In genomic region chr20:24651171-24651972, GRCh38 we compare ENCODE assay signal across 12 cellular contexts.
DNase-seq lines count a peak whose midpoint lies in the region; ATAC-seq, FAIRE-seq and TF ChIP-seq lines count a peak whose summit lies in the region.
"Had no signal": no experiment of that assay in that cellular context is flagged by ENCODE, and none has a peak within 500 bp of the region (broad histone marks: within the 10 kb centered on the region; RNA-seq: fewer than 3 reads in every experiment).

No MANE protein-coding gene starts in this region.

- no peaks in the 10 kb centered on the region for H4K20me1 ChIP-seq in HepG2 (ENCODE audit: insufficient read depth, low read length)
- H4K20me1 ChIP-seq in SK-N-SH (ENCODE audit: insufficient read depth) = no peaks in the 10 kb centered on the region

- TF ChIP-seq POLR2A in HepG2 (IDR thresholded peaks at IDR 0.05; ENCODE audit: insufficient read depth in 1 of 2, low read depth in 2 of 2, low read length in 2 of 2) = no peak
- no peak for TF ChIP-seq POLR2A in right lobe of liver (IDR thresholded peaks at IDR 0.05)

- DNase-seq in HepG2 (ENCODE audit: low spot score) (no peak), right lobe of liver (no peak), SK-N-SH (no peak), glomerular visceral epithelial cell (ENCODE audit: extremely low spot score) (peak; percentile 91), urothelium cell line (ENCODE audit: low spot score) (peak; percentile 70), NCI-H526 (lab: John Stamatoyannopoulos, UW) (no peak), right atrium auricular region (ENCODE audit: low spot score) (no peak), superior temporal gyrus (ENCODE audit: extremely low spot score) (no peak)
- DNase-seq: activated CD8-positive, alpha-beta T cell treated with anti-CD3 and anti-CD28 coated beads for 36 hours; effector CD8-positive, alpha-beta T cell; NCI-H526 treated with DMSO at 0.1 percent for 48 hours; T-cell had no signal

- H3K9me2 ChIP-seq in SK-N-SH = no peaks in the 10 kb centered on the region

- H3K4me3 ChIP-seq in HepG2 (replicated peaks in 1 of 3; ENCODE audit: insufficient read depth in 1 of 3, low read depth in 2 of 3, low read length in 3 of 3) (no peak overlapping the region), right lobe of liver (no peak overlapping the region), SK-N-SH (ENCODE audit: low read depth in 2 of 2, low read length in 1 of 2) (no peak overlapping the region), right atrium auricular region (no peak overlapping the region)

- no TSS peak for BruUV-seq in HepG2 (replicated peaks; lab: Mats Ljungman, UMichigan)

- no peaks in the 10 kb centered on the region for H3K9me3 ChIP-seq in HepG2 (ENCODE audit: low read length)
- H3K9me3 ChIP-seq in right lobe of liver = no peaks in the 10 kb centered on the region
- no peaks in the 10 kb centered on the region for H3K9me3 ChIP-seq in SK-N-SH
- H3K9me3 ChIP-seq in right atrium auricular region = no peaks in the 10 kb centered on the region

- FAIRE-seq in HepG2 (lab: Jason Lieb, UNC) (no peak), urothelium cell line (lab: Jason Lieb, UNC) (no peak)

- H3K36me3 ChIP-seq in HepG2 (replicated peaks in 1 of 2; ENCODE audit: control insufficient read depth in 1 of 2, insufficient read depth in 2 of 2, low read length in 2 of 2) (no peaks in the 10 kb centered on the region), right lobe of liver (no peaks in the 10 kb centered on the region), SK-N-SH (replicated peaks in 1 of 2; ENCODE audit: control insufficient read depth in 1 of 2, insufficient read depth in 2 of 2, low read length in 1 of 2) (no peaks in the 10 kb centered on the region), right atrium auricular region (no peaks in the 10 kb centered on the region)

- TF ChIP-seq CTCF in HepG2 (CRISPR knock-in tag; IDR thresholded peaks at IDR 0.05) (no peak), right lobe of liver (IDR thresholded peaks at IDR 0.05) (no peak), SK-N-SH (IDR thresholded peaks at IDR 0.05) (no peak), right atrium auricular region (IDR thresholded peaks at IDR 0.05) (no peak)

- H3K9ac ChIP-seq in HepG2 (ENCODE audit: insufficient read depth, low read depth, low read length) (no peak overlapping the region), SK-N-SH (no peak overlapping the region)

- intact Hi-C loops in HepG2 (cut with micrococcal nuclease; ENCODE audit: unreplicated experiment) (no loop called here), right lobe of liver (cut with DNase I) (no loop called here)

- no peak for TF ChIP-seq EP300 in HepG2 (IDR thresholded peaks at IDR 0.05; ENCODE audit: low read depth in 2 of 2, low read length in 2 of 2)
- no peak for TF ChIP-seq EP300 in HepG2 (CRISPR knock-in tag; IDR thresholded peaks at IDR 0.05; ENCODE audit: borderline replicate concordance)
- no peak for TF ChIP-seq EP300 in SK-N-SH (IDR thresholded peaks at IDR 0.05; ENCODE audit: borderline replicate concordance in 1 of 2, low read depth in 1 of 2, low read length in 1 of 2)

- H3K79me2 ChIP-seq in HepG2 (ENCODE audit: insufficient read depth, low read length) (no peaks in the 10 kb centered on the region), SK-N-SH (ENCODE audit: insufficient read depth) (no peaks in the 10 kb centered on the region)

- H2AFZ ChIP-seq in HepG2 (ENCODE audit: low read length) (no peak overlapping the region), SK-N-SH (ENCODE audit: low read depth) (no peak overlapping the region)

- H3K4me1 ChIP-seq in HepG2 (ENCODE audit: insufficient read depth, low read length) (no peaks in the 10 kb centered on the region), right lobe of liver (no peaks in the 10 kb centered on the region), SK-N-SH (ENCODE audit: control insufficient read depth in 1 of 2, insufficient read depth in 2 of 2, low read depth in 1 of 2, low read length in 1 of 2) (peaks cover 0 to 31% of the 10 kb centered on the region in 2 experiments; a peak in 1 of 4 replicates), right atrium auricular region (peaks cover 0 to 11% of the 10 kb centered on the region in 2 donors)

- H3F3A ChIP-seq in SK-N-SH (replicated peaks; ENCODE audit: insufficient read depth) = no peaks in the 10 kb centered on the region

- peak; percentile 49 for ATAC-seq in HepG2
- ATAC-seq in right lobe of liver = no peak
- ATAC-seq: activated CD8-positive, alpha-beta T cell treated with anti-CD3 and anti-CD28 coated beads for 36 hours; T-cell had no signal

- POLR2A ChIA-PET in HepG2 (lab: Yijun Ruan, JAX) = no interaction called here
- POLR2A ChIA-PET in SK-N-SH (lab: Yijun Ruan, JAX) = no interaction called here

- in situ Hi-C loops in HepG2 (cut with HindIII; ENCODE audit: extremely low pct_ligation_motif_present, low pct_unique_long_range_greater_than_20kb) = no loop called here

- H3K27ac ChIP-seq in HepG2 (ENCODE audit: extremely low read length, insufficient read depth, low read length) (no peak overlapping the region), right lobe of liver (no peak overlapping the region), SK-N-SH (ENCODE audit: low read depth in 2 of 2, low read length in 1 of 2) (peak overlapping the region in 1 of 2 experiments; percentile 46; a peak in 2 of 4 replicates), right atrium auricular region (no peak overlapping the region)

- CTCF ChIA-PET in HepG2 (lab: Yijun Ruan, JAX; ENCODE audit: low intra/inter-chr PET ratio, low total read pairs) (no interaction called here), SK-N-SH (lab: Yijun Ruan, JAX) (interaction anchor here (1.2 kb wide), 1 partner anchor 11 kb away, joined by 4 read pairs; no protein-coding TSS in a partner anchor)

- TF ChIP-seq RAD21 in HepG2 (CRISPR knock-in tag; IDR thresholded peaks at IDR 0.05) = no peak
- TF ChIP-seq RAD21 in SK-N-SH (IDR thresholded peaks at IDR 0.05; ENCODE audit: low read length) = no peak

- H3K4me2 ChIP-seq in HepG2 (ENCODE audit: low read depth, low read length) = no peak overlapping the region
- 0 out of 2 replicates have a peak overlapping the region, but pooled peaks have one; percentile 2 for H3K4me2 ChIP-seq in SK-N-SH

- peaks cover 4 to 18% of the 10 kb centered on the region in 2 experiments; a peak in 4 of 5 replicates for H3K27me3 ChIP-seq in HepG2 (ENCODE audit: control insufficient read depth in 1 of 2, insufficient read depth in 2 of 2, low read length in 2 of 2)
- H3K27me3 ChIP-seq in right lobe of liver = no peaks in the 10 kb centered on the region
- H3K27me3 ChIP-seq in SK-N-SH (ENCODE audit: insufficient read depth) = no peaks in the 10 kb centered on the region
- H3K27me3 ChIP-seq in right atrium auricular region = no peaks in the 10 kb centered on the region

- 4% methylated on average over 7 of the region's 7 CpGs for WGBS in HepG2 (ENCODE audit: low lambda C conversion rate)
- WGBS in right lobe of liver (ENCODE audit: insufficient coverage, low coverage, low lambda C conversion rate, missing lambda C conversion rate) = 62% methylated on average over 6 of the region's 7 CpGs
- 43% methylated on average over 7 of the region's 7 CpGs for WGBS in SK-N-SH (ENCODE audit: low lambda C conversion rate)

TF ChIP-seq in HepG2, 621 proteins besides CTCF, POLR2A, EP300 and RAD21 (continues in another document):
- no peak for TF ChIP-seq ZBTB2 (CRISPR knock-in tag; IDR thresholded peaks at IDR 0.05; ENCODE audit: low read depth)
- TF ChIP-seq PHF8 (CRISPR knock-in tag; IDR thresholded peaks at IDR 0.05) = no peak

TF ChIP-seq in SK-N-SH, 30 proteins besides CTCF, POLR2A, EP300 and RAD21 (continues in another document):
- TF ChIP-seq SMC3 (IDR thresholded peaks at IDR 0.05; ENCODE audit: low read depth, low read length) (no peak), EZH2phosphoT487 (IDR thresholded peaks at IDR 0.05; ENCODE audit: borderline replicate concordance, low read depth) (no peak), RCOR1 (IDR thresholded peaks at IDR 0.05; ENCODE audit: low read length) (no peak), TEAD4 (IDR thresholded peaks at IDR 0.05; ENCODE audit: borderline replicate concordance, insufficient read depth) (peak; percentile 30; the same call in 1 of the 2 replicates), FOSL2 (IDR thresholded peaks at IDR 0.05; ENCODE audit: borderline replicate concordance, low read depth) (peak; percentile 29; the same call in 1 of the 2 replicates), FOXJ3 (CRISPR knock-in tag; IDR thresholded peaks at IDR 0.05) (no peak), TCF12 (IDR thresholded peaks at IDR 0.05) (peak; percentile 52; the same call in 1 of the 2 replicates), GABPA (IDR thresholded peaks at IDR 0.05; ENCODE audit: low read depth) (no peak), NFIC (IDR thresholded peaks at IDR 0.05; ENCODE audit: borderline replicate concordance) (no peak), MAX (IDR thresholded peaks at IDR 0.05; ENCODE audit: low read depth) (no peak), TAF1 (IDR thresholded peaks at IDR 0.05; ENCODE audit: borderline replicate concordance, low read depth, low read length) (no peak), JUND (IDR thresholded peaks at IDR 0.05) (peak; percentile 38), ELF1 (IDR thresholded peaks at IDR 0.05) (no peak), YY1 (IDR thresholded peaks at IDR 0.05; ENCODE audit: low read depth) (no peak), CHD2 (IDR thresholded peaks at IDR 0.05; ENCODE audit: low read length, partially characterized antibody) (no peak), MXI1 (IDR thresholded peaks at IDR 0.05; ENCODE audit: low read depth, low read length) (no peak), USF2 (IDR thresholded peaks at IDR 0.05; ENCODE audit: borderline replicate concordance, low read depth, low read length) (no peak), FOXM1 (IDR thresholded peaks at IDR 0.05; ENCODE audit: low read depth) (no peak)

Comparison
In these comparisons a context has a peak if more than half of its experiments do, and no peak if none do; other contexts are left out.
1. DNase-seq: peak in glomerular visceral epithelial cell (single experiment) and urothelium cell line (single experiment); none in HepG2 (single experiment), right lobe of liver (0 of 3), SK-N-SH (single experiment), NCI-H526 (0 of 2), right atrium auricular region (single experiment) and superior temporal gyrus (single experiment).
2. Of the 25 proteins assayed by ChIP-seq in both HepG2 and SK-N-SH: peak only in HepG2: none; only in SK-N-SH: FOSL2, JUND and TCF12; in both: none; in neither: 22.